In the genomic region with DNA sequence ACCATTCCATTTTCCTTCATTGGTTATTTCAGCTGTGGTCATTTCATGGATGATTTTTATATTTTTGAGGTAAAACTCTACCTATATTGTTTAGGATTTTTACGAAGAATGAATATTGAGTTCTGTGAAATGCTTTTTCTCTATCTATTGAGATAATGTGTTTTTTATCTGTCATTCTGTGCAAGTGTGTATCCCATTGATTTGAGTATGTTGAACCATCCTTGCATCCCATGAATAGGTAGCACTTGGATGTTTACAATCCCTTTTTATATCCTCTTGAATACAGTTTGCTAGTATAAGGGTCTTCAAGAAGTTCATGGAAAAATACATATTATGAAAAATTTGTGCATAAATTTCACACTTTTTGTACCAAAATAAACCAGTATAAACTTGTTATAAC, we compare ENCODE assay signal across 7 cellular contexts.
"Had no signal": no experiment of that assay in that cellular context is flagged by ENCODE, and none has a peak within 500 bp of the region (broad histone marks: within the 10 kb centered on the region; RNA-seq: fewer than 3 reads in every experiment).

No MANE protein-coding gene starts in this region.

- H3K9ac ChIP-seq: KMS-11 had no signal

- ATAC-seq: GM23338 had no signal

- H3K27ac Mint-ChIP-seq: GM23338, H9 had no signal

- DNase-seq: H9, HCEC 1CT, IMR-90, Karpas-422, KBM-7 had no signal

- H3K4me3 ChIP-seq: GM23338 had no signal

- H3K4me3 Mint-ChIP-seq: GM23338, H9 had no signal

- H3K4me1 Mint-ChIP-seq: GM23338, H9 had no signal

- H3K27ac ChIP-seq: KMS-11 had no signal
